In the genomic region with DNA sequence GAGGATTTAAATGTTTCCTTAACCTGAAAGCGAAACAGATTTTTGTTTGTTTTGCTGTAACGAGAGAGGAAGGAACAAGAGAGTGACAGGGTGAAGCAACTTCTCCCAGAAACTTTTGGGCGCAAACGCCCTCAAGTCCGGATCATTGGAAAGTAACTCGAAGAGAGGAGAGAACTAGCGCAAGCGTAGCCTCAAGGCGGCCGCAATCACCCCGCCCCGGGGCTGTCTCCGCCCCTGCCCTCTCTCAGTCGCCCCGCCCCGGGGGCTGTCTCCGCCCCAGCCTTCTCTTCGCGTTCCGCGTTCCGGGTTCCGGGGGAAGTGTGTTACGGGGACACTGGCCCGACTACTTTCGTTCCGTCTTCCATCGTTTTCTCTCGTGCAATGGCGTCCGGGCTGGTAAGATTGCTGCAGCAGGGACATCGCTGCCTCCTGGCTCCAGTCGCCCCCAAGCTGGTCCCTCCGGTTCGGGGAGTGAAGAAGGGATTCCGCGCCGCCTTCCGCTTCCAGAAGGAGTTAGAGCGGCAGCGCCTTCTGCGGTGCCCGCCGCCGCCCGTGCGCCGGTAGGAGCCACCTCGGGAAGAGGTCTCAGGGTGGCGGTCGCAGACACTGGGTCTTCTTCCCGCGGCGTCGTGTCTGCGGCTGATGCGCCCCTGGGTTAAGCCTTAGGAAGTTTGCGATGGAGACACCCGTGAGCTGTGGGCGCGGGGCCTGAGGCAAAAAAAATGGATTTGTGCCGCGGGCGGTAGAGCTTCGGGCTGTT, we compare ENCODE assay signal across 1 cellular context.
TF ChIP-seq lines count a peak whose summit lies in the region.

A gene (plus strand): TSS at position 372 of the 760 bp plus-strand sequence. CDS start 10 bp downstream, at position 382.

TF ChIP-seq in K562, 482 proteins besides CTCF, POLR2A, EP300 and RAD21 (continued from another document and continues in another):
- TF ChIP-seq, protein P1, sequence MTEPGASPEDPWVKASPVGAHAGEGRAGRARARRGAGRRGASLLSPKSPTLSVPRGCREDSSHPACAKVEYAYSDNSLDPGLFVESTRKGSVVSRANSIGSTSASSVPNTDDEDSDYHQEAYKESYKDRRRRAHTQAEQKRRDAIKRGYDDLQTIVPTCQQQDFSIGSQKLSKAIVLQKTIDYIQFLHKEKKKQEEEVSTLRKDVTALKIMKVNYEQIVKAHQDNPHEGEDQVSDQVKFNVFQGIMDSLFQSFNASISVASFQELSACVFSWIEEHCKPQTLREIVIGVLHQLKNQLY (CRISPR knock-in tag; conservative IDR thresholded peaks at IDR 0.05), result no peak
- TF ChIP-seq, protein P2, sequence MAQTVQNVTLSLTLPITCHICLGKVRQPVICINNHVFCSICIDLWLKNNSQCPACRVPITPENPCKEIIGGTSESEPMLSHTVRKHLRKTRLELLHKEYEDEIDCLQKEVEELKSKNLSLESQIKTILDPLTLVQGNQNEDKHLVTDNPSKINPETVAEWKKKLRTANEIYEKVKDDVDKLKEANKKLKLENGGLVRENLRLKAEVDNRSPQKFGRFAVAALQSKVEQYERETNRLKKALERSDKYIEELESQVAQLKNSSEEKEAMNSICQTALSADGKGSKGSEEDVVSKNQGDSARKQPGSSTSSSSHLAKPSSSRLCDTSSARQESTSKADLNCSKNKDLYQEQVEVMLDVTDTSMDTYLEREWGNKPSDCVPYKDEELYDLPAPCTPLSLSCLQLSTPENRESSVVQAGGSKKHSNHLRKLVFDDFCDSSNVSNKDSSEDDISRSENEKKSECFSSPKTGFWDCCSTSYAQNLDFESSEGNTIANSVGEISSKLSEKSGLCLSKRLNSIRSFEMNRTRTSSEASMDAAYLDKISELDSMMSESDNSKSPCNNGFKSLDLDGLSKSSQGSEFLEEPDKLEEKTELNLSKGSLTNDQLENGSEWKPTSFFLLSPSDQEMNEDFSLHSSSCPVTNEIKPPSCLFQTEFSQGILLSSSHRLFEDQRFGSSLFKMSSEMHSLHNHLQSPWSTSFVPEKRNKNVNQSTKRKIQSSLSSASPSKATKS (CRISPR knock-in tag; IDR thresholded peaks at IDR 0.05), result no peak
- TF ChIP-seq, protein P3, sequence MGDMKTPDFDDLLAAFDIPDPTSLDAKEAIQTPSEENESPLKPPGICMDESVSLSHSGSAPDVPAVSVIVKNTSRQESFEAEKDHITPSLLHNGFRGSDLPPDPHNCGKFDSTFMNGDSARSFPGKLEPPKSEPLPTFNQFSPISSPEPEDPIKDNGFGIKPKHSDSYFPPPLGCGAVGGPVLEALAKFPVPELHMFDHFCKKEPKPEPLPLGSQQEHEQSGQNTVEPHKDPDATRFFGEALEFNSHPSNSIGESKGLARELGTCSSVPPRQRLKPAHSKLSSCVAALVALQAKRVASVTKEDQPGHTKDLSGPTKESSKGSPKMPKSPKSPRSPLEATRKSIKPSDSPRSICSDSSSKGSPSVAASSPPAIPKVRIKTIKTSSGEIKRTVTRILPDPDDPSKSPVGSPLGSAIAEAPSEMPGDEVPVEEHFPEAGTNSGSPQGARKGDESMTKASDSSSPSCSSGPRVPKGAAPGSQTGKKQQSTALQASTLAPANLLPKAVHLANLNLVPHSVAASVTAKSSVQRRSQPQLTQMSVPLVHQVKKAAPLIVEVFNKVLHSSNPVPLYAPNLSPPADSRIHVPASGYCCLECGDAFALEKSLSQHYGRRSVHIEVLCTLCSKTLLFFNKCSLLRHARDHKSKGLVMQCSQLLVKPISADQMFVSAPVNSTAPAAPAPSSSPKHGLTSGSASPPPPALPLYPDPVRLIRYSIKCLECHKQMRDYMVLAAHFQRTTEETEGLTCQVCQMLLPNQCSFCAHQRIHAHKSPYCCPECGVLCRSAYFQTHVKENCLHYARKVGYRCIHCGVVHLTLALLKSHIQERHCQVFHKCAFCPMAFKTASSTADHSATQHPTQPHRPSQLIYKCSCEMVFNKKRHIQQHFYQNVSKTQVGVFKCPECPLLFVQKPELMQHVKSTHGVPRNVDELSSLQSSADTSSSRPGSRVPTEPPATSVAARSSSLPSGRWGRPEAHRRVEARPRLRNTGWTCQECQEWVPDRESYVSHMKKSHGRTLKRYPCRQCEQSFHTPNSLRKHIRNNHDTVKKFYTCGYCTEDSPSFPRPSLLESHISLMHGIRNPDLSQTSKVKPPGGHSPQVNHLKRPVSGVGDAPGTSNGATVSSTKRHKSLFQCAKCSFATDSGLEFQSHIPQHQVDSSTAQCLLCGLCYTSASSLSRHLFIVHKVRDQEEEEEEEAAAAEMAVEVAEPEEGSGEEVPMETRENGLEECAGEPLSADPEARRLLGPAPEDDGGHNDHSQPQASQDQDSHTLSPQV (IDR thresholded peaks at IDR 0.05), result no peak
- no peak for TF ChIP-seq HNRNPUL1 (IDR thresholded peaks at IDR 0.05; ENCODE audit: low read length)
- no peak for TF ChIP-seq BRCA1 (IDR thresholded peaks at IDR 0.05)
- no peak for TF ChIP-seq BRCA1 (CRISPR knock-in tag; IDR thresholded peaks at IDR 0.05)
- no peak for TF ChIP-seq ZNF764 (CRISPR knock-in tag; IDR thresholded peaks at IDR 0.05; ENCODE audit: low read depth)
- TF ChIP-seq, protein P4, sequence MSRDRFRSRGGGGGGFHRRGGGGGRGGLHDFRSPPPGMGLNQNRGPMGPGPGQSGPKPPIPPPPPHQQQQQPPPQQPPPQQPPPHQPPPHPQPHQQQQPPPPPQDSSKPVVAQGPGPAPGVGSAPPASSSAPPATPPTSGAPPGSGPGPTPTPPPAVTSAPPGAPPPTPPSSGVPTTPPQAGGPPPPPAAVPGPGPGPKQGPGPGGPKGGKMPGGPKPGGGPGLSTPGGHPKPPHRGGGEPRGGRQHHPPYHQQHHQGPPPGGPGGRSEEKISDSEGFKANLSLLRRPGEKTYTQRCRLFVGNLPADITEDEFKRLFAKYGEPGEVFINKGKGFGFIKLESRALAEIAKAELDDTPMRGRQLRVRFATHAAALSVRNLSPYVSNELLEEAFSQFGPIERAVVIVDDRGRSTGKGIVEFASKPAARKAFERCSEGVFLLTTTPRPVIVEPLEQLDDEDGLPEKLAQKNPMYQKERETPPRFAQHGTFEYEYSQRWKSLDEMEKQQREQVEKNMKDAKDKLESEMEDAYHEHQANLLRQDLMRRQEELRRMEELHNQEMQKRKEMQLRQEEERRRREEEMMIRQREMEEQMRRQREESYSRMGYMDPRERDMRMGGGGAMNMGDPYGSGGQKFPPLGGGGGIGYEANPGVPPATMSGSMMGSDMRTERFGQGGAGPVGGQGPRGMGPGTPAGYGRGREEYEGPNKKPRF (IDR thresholded peaks at IDR 0.05; ENCODE audit: low read depth, low read length), result no peak
- TF ChIP-seq PYGO2 (tag; IDR thresholded peaks at IDR 0.05), result no peak
- TF ChIP-seq GTF2A2 (tag; IDR thresholded peaks at IDR 0.05), result no peak
- TF ChIP-seq, protein P5, sequence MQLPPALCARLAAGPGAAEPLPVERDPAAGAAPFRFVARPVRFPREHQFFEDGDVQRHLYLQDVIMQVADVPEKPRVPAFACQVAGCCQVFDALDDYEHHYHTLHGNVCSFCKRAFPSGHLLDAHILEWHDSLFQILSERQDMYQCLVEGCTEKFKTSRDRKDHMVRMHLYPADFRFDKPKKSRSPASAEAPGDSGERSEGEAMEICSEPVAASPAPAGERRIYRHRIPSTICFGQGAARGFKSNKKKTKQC (CRISPR knock-in tag; IDR thresholded peaks at IDR 0.05), result peak; percentile 73; the same call in 1 of the 2 replicates
- no peak for TF ChIP-seq STAG1 (CRISPR knock-in tag; IDR thresholded peaks at IDR 0.05; ENCODE audit: borderline replicate concordance)
- TF ChIP-seq DDX20 (tag; IDR thresholded peaks at IDR 0.05; ENCODE audit: low read depth), result no peak
- TF ChIP-seq ZNF717 (CRISPR knock-in tag; IDR thresholded peaks at IDR 0.05), result no peak
- TF ChIP-seq PHF21A (IDR thresholded peaks at IDR 0.05; ENCODE audit: borderline replicate concordance, low read depth), result no peak
- TF ChIP-seq, protein P6, sequence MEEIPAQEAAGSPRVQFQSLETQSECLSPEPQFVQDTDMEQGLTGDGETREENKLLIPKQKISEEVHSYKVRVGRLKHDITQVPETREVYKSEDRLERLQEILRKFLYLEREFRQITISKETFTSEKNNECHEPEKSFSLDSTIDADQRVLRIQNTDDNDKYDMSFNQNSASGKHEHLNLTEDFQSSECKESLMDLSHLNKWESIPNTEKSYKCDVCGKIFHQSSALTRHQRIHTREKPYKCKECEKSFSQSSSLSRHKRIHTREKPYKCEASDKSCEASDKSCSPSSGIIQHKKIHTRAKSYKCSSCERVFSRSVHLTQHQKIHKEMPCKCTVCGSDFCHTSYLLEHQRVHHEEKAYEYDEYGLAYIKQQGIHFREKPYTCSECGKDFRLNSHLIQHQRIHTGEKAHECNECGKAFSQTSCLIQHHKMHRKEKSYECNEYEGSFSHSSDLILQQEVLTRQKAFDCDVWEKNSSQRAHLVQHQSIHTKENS (CRISPR knock-in tag; IDR thresholded peaks at IDR 0.05), result no peak
- TF ChIP-seq, protein P7, sequence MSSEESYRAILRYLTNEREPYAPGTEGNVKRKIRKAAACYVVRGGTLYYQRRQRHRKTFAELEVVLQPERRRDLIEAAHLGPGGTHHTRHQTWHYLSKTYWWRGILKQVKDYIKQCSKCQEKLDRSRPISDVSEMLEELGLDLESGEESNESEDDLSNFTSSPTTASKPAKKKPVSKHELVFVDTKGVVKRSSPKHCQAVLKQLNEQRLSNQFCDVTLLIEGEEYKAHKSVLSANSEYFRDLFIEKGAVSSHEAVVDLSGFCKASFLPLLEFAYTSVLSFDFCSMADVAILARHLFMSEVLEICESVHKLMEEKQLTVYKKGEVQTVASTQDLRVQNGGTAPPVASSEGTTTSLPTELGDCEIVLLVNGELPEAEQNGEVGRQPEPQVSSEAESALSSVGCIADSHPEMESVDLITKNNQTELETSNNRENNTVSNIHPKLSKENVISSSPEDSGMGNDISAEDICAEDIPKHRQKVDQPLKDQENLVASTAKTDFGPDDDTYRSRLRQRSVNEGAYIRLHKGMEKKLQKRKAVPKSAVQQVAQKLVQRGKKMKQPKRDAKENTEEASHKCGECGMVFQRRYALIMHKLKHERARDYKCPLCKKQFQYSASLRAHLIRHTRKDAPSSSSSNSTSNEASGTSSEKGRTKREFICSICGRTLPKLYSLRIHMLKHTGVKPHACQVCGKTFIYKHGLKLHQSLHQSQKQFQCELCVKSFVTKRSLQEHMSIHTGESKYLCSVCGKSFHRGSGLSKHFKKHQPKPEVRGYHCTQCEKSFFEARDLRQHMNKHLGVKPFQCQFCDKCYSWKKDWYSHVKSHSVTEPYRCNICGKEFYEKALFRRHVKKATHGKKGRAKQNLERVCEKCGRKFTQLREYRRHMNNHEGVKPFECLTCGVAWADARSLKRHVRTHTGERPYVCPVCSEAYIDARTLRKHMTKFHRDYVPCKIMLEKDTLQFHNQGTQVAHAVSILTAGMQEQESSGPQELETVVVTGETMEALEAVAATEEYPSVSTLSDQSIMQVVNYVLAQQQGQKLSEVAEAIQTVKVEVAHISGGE (CRISPR knock-in tag; IDR thresholded peaks at IDR 0.05), result peak; percentile 99 to 100 (median 99)
- TF ChIP-seq TEAD2 (tag; IDR thresholded peaks at IDR 0.05), result no peak
- no peak for TF ChIP-seq SAFB2 (IDR thresholded peaks at IDR 0.05; ENCODE audit: borderline replicate concordance, low read depth, low read length, severe bottlenecking)
- TF ChIP-seq, protein P8, sequence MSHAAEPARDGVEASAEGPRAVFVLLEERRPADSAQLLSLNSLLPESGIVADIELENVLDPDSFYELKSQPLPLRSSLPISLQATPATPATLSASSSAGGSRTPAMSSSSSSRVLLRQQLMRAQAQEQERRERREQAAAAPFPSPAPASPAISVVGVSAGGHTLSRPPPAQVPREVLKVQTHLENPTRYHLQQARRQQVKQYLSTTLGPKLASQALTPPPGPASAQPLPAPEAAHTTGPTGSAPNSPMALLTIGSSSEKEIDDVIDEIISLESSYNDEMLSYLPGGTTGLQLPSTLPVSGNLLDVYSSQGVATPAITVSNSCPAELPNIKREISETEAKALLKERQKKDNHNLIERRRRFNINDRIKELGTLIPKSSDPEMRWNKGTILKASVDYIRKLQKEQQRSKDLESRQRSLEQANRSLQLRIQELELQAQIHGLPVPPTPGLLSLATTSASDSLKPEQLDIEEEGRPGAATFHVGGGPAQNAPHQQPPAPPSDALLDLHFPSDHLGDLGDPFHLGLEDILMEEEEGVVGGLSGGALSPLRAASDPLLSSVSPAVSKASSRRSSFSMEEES (CRISPR knock-in tag; IDR thresholded peaks at IDR 0.05), result no peak
- no peak for TF ChIP-seq BCL6 (CRISPR knock-in tag; IDR thresholded peaks at IDR 0.05)
- no peak for TF ChIP-seq ARHGAP35 (IDR thresholded peaks at IDR 0.05; ENCODE audit: partially characterized antibody)
- TF ChIP-seq, protein P9, sequence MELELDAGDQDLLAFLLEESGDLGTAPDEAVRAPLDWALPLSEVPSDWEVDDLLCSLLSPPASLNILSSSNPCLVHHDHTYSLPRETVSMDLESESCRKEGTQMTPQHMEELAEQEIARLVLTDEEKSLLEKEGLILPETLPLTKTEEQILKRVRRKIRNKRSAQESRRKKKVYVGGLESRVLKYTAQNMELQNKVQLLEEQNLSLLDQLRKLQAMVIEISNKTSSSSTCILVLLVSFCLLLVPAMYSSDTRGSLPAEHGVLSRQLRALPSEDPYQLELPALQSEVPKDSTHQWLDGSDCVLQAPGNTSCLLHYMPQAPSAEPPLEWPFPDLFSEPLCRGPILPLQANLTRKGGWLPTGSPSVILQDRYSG (tag; conservative IDR thresholded peaks at IDR 0.05; ENCODE audit: low read depth), result no peak
- peak; percentile 51 for TF ChIP-seq NFIC (IDR thresholded peaks at IDR 0.05)
- TF ChIP-seq CAMTA2 (CRISPR knock-in tag; conservative IDR thresholded peaks at IDR 0.05), result no peak
- TF ChIP-seq ZNF644 (tag; IDR thresholded peaks at IDR 0.05; ENCODE audit: low read depth), result no peak
- peak; percentile 56 for TF ChIP-seq SAP30 (IDR thresholded peaks at IDR 0.05; ENCODE audit: borderline replicate concordance, insufficient read depth, low read depth, low read length, poor library complexity, severe bottlenecking)
- no peak for TF ChIP-seq ZNF561 (CRISPR knock-in tag; conservative IDR thresholded peaks at IDR 0.05)
- TF ChIP-seq, protein P10, sequence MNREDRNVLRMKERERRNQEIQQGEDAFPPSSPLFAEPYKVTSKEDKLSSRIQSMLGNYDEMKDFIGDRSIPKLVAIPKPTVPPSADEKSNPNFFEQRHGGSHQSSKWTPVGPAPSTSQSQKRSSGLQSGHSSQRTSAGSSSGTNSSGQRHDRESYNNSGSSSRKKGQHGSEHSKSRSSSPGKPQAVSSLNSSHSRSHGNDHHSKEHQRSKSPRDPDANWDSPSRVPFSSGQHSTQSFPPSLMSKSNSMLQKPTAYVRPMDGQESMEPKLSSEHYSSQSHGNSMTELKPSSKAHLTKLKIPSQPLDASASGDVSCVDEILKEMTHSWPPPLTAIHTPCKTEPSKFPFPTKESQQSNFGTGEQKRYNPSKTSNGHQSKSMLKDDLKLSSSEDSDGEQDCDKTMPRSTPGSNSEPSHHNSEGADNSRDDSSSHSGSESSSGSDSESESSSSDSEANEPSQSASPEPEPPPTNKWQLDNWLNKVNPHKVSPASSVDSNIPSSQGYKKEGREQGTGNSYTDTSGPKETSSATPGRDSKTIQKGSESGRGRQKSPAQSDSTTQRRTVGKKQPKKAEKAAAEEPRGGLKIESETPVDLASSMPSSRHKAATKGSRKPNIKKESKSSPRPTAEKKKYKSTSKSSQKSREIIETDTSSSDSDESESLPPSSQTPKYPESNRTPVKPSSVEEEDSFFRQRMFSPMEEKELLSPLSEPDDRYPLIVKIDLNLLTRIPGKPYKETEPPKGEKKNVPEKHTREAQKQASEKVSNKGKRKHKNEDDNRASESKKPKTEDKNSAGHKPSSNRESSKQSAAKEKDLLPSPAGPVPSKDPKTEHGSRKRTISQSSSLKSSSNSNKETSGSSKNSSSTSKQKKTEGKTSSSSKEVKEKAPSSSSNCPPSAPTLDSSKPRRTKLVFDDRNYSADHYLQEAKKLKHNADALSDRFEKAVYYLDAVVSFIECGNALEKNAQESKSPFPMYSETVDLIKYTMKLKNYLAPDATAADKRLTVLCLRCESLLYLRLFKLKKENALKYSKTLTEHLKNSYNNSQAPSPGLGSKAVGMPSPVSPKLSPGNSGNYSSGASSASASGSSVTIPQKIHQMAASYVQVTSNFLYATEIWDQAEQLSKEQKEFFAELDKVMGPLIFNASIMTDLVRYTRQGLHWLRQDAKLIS (CRISPR knock-in tag; IDR thresholded peaks at IDR 0.05), result no peak
- TF ChIP-seq CBX3 (IDR thresholded peaks at IDR 0.05; ENCODE audit: borderline replicate concordance in 1 of 2, low read length in 2 of 2), result peak in 1 of 2 experiments; percentile 90; a peak in 2 of 3 replicates
- TF ChIP-seq SAFB (IDR thresholded peaks at IDR 0.05; ENCODE audit: borderline replicate concordance, low read depth, low read length), result no peak
